Comparison of ENCODE assay signal across 13 cellular contexts in genomic region chr16:87323727-87324410, GRCh38. TPM values are rescaled to one million over a fixed set of nuclear protein-coding genes. Genes with fewer than 3 reads are reported as not detected.
DNase-seq lines count a peak whose midpoint lies in the region; ATAC-seq and TF ChIP-seq lines count a peak whose summit lies in the region.
"Had no signal": no experiment of that assay in that cellular context is flagged by ENCODE, and none has a peak within 500 bp of the region (broad histone marks: within the 10 kb centered on the region; RNA-seq: fewer than 3 reads in every experiment).

No MANE protein-coding gene starts in this region.

- H4K91ac ChIP-seq in neuronal stem cell (ENCODE audit: low read depth, low read length, poor library complexity), result no peak overlapping the region

- H3K4me3 ChIP-seq in BLaER1 (no peak overlapping the region), neuronal stem cell (ENCODE audit: low read length in 2 of 2) (no peak overlapping the region), upper lobe of right lung (no peak overlapping the region), colonic mucosa (no peak overlapping the region)
- H3K4me3 ChIP-seq: GM23248, PC-9 had no signal

- no peak for ATAC-seq in upper lobe of right lung

- peak; percentile 83 for DNase-seq in NCI-H2171 treated with DMSO at 0.1 percent for 48 hours (lab: John Stamatoyannopoulos, UW)
- DNase-seq in cerebellar cortex (ENCODE audit: low spot score), result peak; percentile 23
- DNase-seq in neuronal stem cell (ENCODE audit: low spot score), result no peak
- DNase-seq in upper lobe of right lung, result no peak
- no peak for DNase-seq in stimulated activated naive CD4-positive, alpha-beta T cell treated with Interleukin-2 at 50 U/mL for 16 hours (lab: John Stamatoyannopoulos, UW)
- DNase-seq in iPS-NIHi7 (ENCODE audit: extremely low spot score), result no peak
- no peak for DNase-seq in colonic mucosa
- DNase-seq: NCI-H1417 treated with DMSO at 0.1 percent for 48 hours, NCI-H1930, PC-9 had no signal

- H2BK12ac ChIP-seq in neuronal stem cell (ENCODE audit: low read length), result no peak overlapping the region

- no peak overlapping the region for H2AFZ ChIP-seq in neuronal stem cell (ENCODE audit: low read length)
- H2AFZ ChIP-seq: GM23248, PC-9 had no signal

- peak overlapping the region; percentile 67 for H4K8ac ChIP-seq in neuronal stem cell (ENCODE audit: low read depth, low read length)

- H2BK15ac ChIP-seq in neuronal stem cell (ENCODE audit: low read length), result no peak overlapping the region

- H3K4ac ChIP-seq in neuronal stem cell (ENCODE audit: low read length), result no peak overlapping the region

- H3K36me3 ChIP-seq in BLaER1, result peaks cover 68% of the 10 kb centered on the region
- peaks cover 2 to 8% of the 10 kb centered on the region in 2 donors for H3K36me3 ChIP-seq in neuronal stem cell (replicated peaks in 1 of 2; ENCODE audit: control insufficient read depth in 2 of 2, insufficient read depth in 2 of 2, low read length in 2 of 2)
- no peaks in the 10 kb centered on the region for H3K36me3 ChIP-seq in upper lobe of right lung
- no peaks in the 10 kb centered on the region for H3K36me3 ChIP-seq in colonic mucosa

- H3K27ac ChIP-seq in BLaER1 (no peak overlapping the region), neuronal stem cell (replicated peaks; ENCODE audit: low read length) (no peak overlapping the region), upper lobe of right lung (no peak overlapping the region), colonic mucosa (no peak overlapping the region)
- H3K27ac ChIP-seq: C4-2B, GM23248, PC-9 had no signal

- WGBS in neuronal stem cell (ENCODE audit: extremely low coverage in 2 of 2, insufficient read length in 2 of 2, insufficient replicate concordance in 1 of 2), 2 donors, result no CpG with 5 or more reads among the region's 21 CpGs

- H2BK120ac ChIP-seq in neuronal stem cell (ENCODE audit: low read depth, low read length), result peak overlapping the region; percentile 39

- H3K9me3 ChIP-seq in BLaER1, result no peaks in the 10 kb centered on the region
- H3K9me3 ChIP-seq in neuronal stem cell (replicated peaks in 1 of 2; ENCODE audit: control insufficient read depth in 2 of 2, insufficient read depth in 1 of 2, low read depth in 1 of 2, low read length in 2 of 2), result no peaks in the 10 kb centered on the region
- H3K9me3 ChIP-seq in upper lobe of right lung, result no peaks in the 10 kb centered on the region
- H3K9me3 ChIP-seq in colonic mucosa, result no peaks in the 10 kb centered on the region

- H3K9ac ChIP-seq in BLaER1 (no peak overlapping the region), neuronal stem cell (ENCODE audit: low read depth, low read length, poor library complexity) (peak overlapping the region; percentile 14), colonic mucosa (ENCODE audit: low read depth in 2 of 2, low read length in 2 of 2) (no peak overlapping the region)
- H3K9ac ChIP-seq: GM23248 had no signal

- H3K79me1 ChIP-seq in neuronal stem cell (ENCODE audit: low read depth, low read length), result peaks cover 4% of the 10 kb centered on the region

- H3K14ac ChIP-seq in neuronal stem cell (ENCODE audit: low read length), result no peak overlapping the region

- peak overlapping the region; percentile 69 for H2AK5ac ChIP-seq in neuronal stem cell (ENCODE audit: low read depth, low read length)

- intact Hi-C loops in upper lobe of right lung (cut with DNase I) (loop anchor here (10.0 kb wide), 2 partner anchors 61 to 321 kb away; partner anchors contain the start of gene FBXO31), colonic mucosa (cut with DNase I) (loop anchor here (10.0 kb wide), 1 partner anchor 311 kb away; no protein-coding TSS in a partner anchor)

- H3K23ac ChIP-seq in neuronal stem cell (ENCODE audit: low read depth, low read length, poor library complexity), result peak overlapping the region; percentile 61

- H2BK5ac ChIP-seq in neuronal stem cell (ENCODE audit: low read length), result peak overlapping the region; percentile 83

- TF ChIP-seq CTCF in upper lobe of right lung (IDR thresholded peaks at IDR 0.05) (no peak), colonic mucosa (IDR thresholded peaks at IDR 0.05) (no peak)

- H3K4me1 ChIP-seq in BLaER1 (peaks cover 22% of the 10 kb centered on the region), neuronal stem cell (ENCODE audit: control insufficient read depth in 2 of 2, insufficient read depth in 1 of 2, low read depth in 1 of 2, low read length in 2 of 2) (peaks cover 0 to 5% of the 10 kb centered on the region in 2 donors), upper lobe of right lung (peaks cover 3% of the 10 kb centered on the region), colonic mucosa (no peaks in the 10 kb centered on the region)

- H4K20me1 ChIP-seq in BLaER1, result peaks cover 63% of the 10 kb centered on the region

- H3K4me2 ChIP-seq in BLaER1 (peak overlapping the region; percentile 73; the same call in 1 of the 2 replicates), neuronal stem cell (ENCODE audit: insufficient read depth, low read length, poor library complexity, severe bottlenecking) (no peak overlapping the region)
- H3K4me2 ChIP-seq: PC-9 had no signal

- H3K18ac ChIP-seq in neuronal stem cell (ENCODE audit: low read length), result no peak overlapping the region

- H3K27me3 ChIP-seq in BLaER1 (no peaks in the 10 kb centered on the region; the same call in 1 of the 2 replicates), neuronal stem cell (ENCODE audit: control insufficient read depth in 3 of 3, insufficient read depth in 3 of 3, low read depth in 1 of 3, low read length in 3 of 3) (no peaks in the 10 kb centered on the region), upper lobe of right lung (no peaks in the 10 kb centered on the region), colonic mucosa (no peaks in the 10 kb centered on the region)

RNA-seq across cellular contexts. Expression of gene C16orf95, which starts 6.7 kb away (rescaled TPM):
- 4.5 TPM for polyA plus RNA-seq in neuronal stem cell (2013, experiment 1 of 2)
- polyA plus RNA-seq in neuronal stem cell (2013, experiment 2 of 2), result 4.9 TPM
- total RNA-seq in upper lobe of right lung (3.0 TPM), colonic mucosa (1 to 10 TPM; 5.0 to 9.7 TPM)

RNA-seq across cellular contexts. Expression of gene FBXO31, which starts 59.7 kb away (rescaled TPM):
- 9.0 TPM for polyA plus RNA-seq in neuronal stem cell (2013, experiment 1 of 2)
- 8.4 TPM for polyA plus RNA-seq in neuronal stem cell (2013, experiment 2 of 2)
- total RNA-seq in upper lobe of right lung, result 29.9 TPM
- 10 to 100 TPM; 35.1 to 52.3 TPM for total RNA-seq in colonic mucosa

Comparison
In these comparisons a context has a peak if more than half of its experiments do, and no peak if none do; other contexts are left out.
1. DNase-seq: peak in NCI-H2171 treated with DMSO at 0.1 percent for 48 hours (single experiment) and cerebellar cortex (single experiment); none in neuronal stem cell (single experiment), upper lobe of right lung (single experiment), stimulated activated naive CD4-positive, alpha-beta T cell treated with Interleukin-2 at 50 U/mL for 16 hours (single experiment), iPS-NIHi7 (single experiment) and colonic mucosa (single experiment).